1 cellular context compared by ENCODE assay signal in genomic region chr10:28532509-28533314, GRCh38.
A peak's percentile ranks its signal among the peaks of the same experiment; 100 is the strongest.
TF ChIP-seq lines count a peak whose summit lies in the region.

A gene with protein sequence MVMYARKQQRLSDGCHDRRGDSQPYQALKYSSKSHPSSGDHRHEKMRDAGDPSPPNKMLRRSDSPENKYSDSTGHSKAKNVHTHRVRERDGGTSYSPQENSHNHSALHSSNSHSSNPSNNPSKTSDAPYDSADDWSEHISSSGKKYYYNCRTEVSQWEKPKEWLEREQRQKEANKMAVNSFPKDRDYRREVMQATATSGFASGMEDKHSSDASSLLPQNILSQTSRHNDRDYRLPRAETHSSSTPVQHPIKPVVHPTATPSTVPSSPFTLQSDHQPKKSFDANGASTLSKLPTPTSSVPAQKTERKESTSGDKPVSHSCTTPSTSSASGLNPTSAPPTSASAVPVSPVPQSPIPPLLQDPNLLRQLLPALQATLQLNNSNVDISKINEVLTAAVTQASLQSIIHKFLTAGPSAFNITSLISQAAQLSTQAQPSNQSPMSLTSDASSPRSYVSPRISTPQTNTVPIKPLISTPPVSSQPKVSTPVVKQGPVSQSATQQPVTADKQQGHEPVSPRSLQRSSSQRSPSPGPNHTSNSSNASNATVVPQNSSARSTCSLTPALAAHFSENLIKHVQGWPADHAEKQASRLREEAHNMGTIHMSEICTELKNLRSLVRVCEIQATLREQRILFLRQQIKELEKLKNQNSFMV (plus strand): TSS chr10:28533118. CDS start chr10:28533580, 462 bp downstream.

TF ChIP-seq in K562, 482 proteins besides CTCF, POLR2A, EP300 and RAD21 (continued from another document and continues in another):
- TF ChIP-seq NR4A1 (CRISPR knock-in tag; IDR thresholded peaks at IDR 0.05) (no peak), NR4A1 (tag; IDR thresholded peaks at IDR 0.05) (no peak), TAL1 (IDR thresholded peaks at IDR 0.05) (no peak), PRMT5 (CRISPR knock-in tag; IDR thresholded peaks at IDR 0.05) (no peak), MNT (conservative IDR thresholded peaks at IDR 0.05) (peak; percentile 62 to 83; a peak in 3 of 4 replicates), ZNF408 (CRISPR knock-in tag; IDR thresholded peaks at IDR 0.05; ENCODE audit: low read depth) (no peak), HEY1 (CRISPR knock-in tag; IDR thresholded peaks at IDR 0.05; ENCODE audit: borderline replicate concordance) (no peak), HIVEP1 (CRISPR knock-in tag; IDR thresholded peaks at IDR 0.05) (no peak), ZNF263 (CRISPR knock-in tag; IDR thresholded peaks at IDR 0.05; ENCODE audit: borderline replicate concordance) (peak; percentile 43; the same call in 1 of the 2 replicates), FOXK1 (CRISPR knock-in tag; IDR thresholded peaks at IDR 0.05; ENCODE audit: borderline replicate concordance) (0 out of 2 replicates have a peak, but pooled peaks have one; percentile 39), TRIM28 (IDR thresholded peaks at IDR 0.05) (no peak), MCM5 (IDR thresholded peaks at IDR 0.05; ENCODE audit: low read depth) (no peak), AFF4 (CRISPR knock-in tag; IDR thresholded peaks at IDR 0.05) (peak; percentile 80; the same call in 1 of the 2 replicates), TEAD2 (tag; IDR thresholded peaks at IDR 0.05) (no peak), RB1 (IDR thresholded peaks at IDR 0.05; ENCODE audit: low read depth) (0 out of 2 replicates have a peak, but pooled peaks have one; percentile 39), ZNF134 (CRISPR knock-in tag; conservative IDR thresholded peaks at IDR 0.05) (no peak), GTF2A2 (tag; IDR thresholded peaks at IDR 0.05) (no peak), BRD9 (IDR thresholded peaks at IDR 0.05; ENCODE audit: low read depth, partially characterized antibody) (no peak), NR2F6 (CRISPR knock-in tag; IDR thresholded peaks at IDR 0.05) (no peak), SMARCB1 (IDR thresholded peaks at IDR 0.05; ENCODE audit: insufficient read length, low read depth) (no peak), ZNF512 (tag; IDR thresholded peaks at IDR 0.05) (no peak), JUNB (CRISPR knock-in tag; conservative IDR thresholded peaks at IDR 0.05) (no peak), ZNF354B (CRISPR knock-in tag; IDR thresholded peaks at IDR 0.05) (no peak), MEF2D (tag; conservative IDR thresholded peaks at IDR 0.05; ENCODE audit: low read depth) (no peak), CBFB (CRISPR knock-in tag; IDR thresholded peaks at IDR 0.05) (no peak), BCOR (IDR thresholded peaks at IDR 0.05) (no peak), TRIM24 (IDR thresholded peaks at IDR 0.05) (0 out of 4 replicates have a peak, but pooled peaks of 1 of the 2 experiments have one; percentile 18), SMARCA5 (IDR thresholded peaks at IDR 0.05) (no peak), ATF4 (CRISPR knock-in tag; IDR thresholded peaks at IDR 0.05) (no peak), ZFX (CRISPR knock-in tag; IDR thresholded peaks at IDR 0.05) (peak; percentile 99), YBX1 (IDR thresholded peaks at IDR 0.05) (no peak), ZNF436 (CRISPR knock-in tag; IDR thresholded peaks at IDR 0.05) (no peak)
- TF ChIP-seq, protein P1, sequence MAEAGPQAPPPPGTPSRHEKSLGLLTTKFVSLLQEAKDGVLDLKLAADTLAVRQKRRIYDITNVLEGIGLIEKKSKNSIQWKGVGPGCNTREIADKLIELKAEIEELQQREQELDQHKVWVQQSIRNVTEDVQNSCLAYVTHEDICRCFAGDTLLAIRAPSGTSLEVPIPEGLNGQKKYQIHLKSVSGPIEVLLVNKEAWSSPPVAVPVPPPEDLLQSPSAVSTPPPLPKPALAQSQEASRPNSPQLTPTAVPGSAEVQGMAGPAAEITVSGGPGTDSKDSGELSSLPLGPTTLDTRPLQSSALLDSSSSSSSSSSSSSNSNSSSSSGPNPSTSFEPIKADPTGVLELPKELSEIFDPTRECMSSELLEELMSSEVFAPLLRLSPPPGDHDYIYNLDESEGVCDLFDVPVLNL (CRISPR knock-in tag; IDR thresholded peaks at IDR 0.05; ENCODE audit: low read depth), result no peak
- TF ChIP-seq, protein P2, sequence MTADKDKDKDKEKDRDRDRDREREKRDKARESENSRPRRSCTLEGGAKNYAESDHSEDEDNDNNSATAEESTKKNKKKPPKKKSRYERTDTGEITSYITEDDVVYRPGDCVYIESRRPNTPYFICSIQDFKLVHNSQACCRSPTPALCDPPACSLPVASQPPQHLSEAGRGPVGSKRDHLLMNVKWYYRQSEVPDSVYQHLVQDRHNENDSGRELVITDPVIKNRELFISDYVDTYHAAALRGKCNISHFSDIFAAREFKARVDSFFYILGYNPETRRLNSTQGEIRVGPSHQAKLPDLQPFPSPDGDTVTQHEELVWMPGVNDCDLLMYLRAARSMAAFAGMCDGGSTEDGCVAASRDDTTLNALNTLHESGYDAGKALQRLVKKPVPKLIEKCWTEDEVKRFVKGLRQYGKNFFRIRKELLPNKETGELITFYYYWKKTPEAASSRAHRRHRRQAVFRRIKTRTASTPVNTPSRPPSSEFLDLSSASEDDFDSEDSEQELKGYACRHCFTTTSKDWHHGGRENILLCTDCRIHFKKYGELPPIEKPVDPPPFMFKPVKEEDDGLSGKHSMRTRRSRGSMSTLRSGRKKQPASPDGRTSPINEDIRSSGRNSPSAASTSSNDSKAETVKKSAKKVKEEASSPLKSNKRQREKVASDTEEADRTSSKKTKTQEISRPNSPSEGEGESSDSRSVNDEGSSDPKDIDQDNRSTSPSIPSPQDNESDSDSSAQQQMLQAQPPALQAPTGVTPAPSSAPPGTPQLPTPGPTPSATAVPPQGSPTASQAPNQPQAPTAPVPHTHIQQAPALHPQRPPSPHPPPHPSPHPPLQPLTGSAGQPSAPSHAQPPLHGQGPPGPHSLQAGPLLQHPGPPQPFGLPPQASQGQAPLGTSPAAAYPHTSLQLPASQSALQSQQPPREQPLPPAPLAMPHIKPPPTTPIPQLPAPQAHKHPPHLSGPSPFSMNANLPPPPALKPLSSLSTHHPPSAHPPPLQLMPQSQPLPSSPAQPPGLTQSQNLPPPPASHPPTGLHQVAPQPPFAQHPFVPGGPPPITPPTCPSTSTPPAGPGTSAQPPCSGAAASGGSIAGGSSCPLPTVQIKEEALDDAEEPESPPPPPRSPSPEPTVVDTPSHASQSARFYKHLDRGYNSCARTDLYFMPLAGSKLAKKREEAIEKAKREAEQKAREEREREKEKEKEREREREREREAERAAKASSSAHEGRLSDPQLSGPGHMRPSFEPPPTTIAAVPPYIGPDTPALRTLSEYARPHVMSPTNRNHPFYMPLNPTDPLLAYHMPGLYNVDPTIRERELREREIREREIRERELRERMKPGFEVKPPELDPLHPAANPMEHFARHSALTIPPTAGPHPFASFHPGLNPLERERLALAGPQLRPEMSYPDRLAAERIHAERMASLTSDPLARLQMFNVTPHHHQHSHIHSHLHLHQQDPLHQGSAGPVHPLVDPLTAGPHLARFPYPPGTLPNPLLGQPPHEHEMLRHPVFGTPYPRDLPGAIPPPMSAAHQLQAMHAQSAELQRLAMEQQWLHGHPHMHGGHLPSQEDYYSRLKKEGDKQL (CRISPR knock-in tag; IDR thresholded peaks at IDR 0.05; ENCODE audit: borderline replicate concordance), result no peak
- TF ChIP-seq, protein P3, sequence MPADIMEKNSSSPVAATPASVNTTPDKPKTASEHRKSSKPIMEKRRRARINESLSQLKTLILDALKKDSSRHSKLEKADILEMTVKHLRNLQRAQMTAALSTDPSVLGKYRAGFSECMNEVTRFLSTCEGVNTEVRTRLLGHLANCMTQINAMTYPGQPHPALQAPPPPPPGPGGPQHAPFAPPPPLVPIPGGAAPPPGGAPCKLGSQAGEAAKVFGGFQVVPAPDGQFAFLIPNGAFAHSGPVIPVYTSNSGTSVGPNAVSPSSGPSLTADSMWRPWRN (IDR thresholded peaks at IDR 0.05; ENCODE audit: low read depth), result no peak
- TF ChIP-seq, protein P4, sequence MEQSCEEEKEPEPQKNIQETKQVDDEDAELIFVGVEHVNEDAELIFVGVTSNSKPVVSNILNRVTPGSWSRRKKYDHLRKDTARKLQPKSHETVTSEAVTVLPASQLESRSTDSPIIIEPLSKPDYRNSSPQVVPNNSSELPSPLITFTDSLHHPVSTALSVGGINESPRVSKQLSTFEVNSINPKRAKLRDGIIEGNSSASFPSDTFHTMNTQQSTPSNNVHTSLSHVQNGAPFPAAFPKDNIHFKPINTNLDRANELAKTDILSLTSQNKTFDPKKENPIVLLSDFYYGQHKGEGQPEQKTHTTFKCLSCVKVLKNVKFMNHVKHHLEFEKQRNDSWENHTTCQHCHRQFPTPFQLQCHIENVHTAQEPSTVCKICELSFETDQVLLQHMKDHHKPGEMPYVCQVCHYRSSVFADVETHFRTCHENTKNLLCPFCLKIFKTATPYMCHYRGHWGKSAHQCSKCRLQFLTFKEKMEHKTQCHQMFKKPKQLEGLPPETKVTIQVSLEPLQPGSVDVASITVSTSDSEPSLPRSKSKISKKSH (CRISPR knock-in tag; IDR thresholded peaks at IDR 0.05), result no peak
- TF ChIP-seq, protein P5, sequence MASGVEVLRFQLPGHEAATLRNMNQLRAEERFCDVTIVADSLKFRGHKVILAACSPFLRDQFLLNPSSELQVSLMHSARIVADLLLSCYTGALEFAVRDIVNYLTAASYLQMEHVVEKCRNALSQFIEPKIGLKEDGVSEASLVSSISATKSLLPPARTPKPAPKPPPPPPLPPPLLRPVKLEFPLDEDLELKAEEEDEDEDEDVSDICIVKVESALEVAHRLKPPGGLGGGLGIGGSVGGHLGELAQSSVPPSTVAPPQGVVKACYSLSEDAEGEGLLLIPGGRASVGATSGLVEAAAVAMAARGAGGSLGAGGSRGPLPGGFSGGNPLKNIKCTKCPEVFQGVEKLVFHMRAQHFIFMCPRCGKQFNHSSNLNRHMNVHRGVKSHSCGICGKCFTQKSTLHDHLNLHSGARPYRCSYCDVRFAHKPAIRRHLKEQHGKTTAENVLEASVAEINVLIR (CRISPR knock-in tag; IDR thresholded peaks at IDR 0.05), result no peak
- TF ChIP-seq, protein P6, sequence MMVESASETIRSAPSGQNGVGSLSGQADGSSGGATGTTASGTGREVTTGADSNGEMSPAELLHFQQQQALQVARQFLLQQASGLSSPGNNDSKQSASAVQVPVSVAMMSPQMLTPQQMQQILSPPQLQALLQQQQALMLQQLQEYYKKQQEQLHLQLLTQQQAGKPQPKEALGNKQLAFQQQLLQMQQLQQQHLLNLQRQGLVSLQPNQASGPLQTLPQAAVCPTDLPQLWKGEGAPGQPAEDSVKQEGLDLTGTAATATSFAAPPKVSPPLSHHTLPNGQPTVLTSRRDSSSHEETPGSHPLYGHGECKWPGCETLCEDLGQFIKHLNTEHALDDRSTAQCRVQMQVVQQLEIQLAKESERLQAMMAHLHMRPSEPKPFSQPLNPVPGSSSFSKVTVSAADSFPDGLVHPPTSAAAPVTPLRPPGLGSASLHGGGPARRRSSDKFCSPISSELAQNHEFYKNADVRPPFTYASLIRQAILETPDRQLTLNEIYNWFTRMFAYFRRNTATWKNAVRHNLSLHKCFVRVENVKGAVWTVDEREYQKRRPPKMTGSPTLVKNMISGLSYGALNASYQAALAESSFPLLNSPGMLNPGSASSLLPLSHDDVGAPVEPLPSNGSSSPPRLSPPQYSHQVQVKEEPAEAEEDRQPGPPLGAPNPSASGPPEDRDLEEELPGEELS (CRISPR knock-in tag; IDR thresholded peaks at IDR 0.05; ENCODE audit: borderline replicate concordance), result peak; percentile 65; the same call in 1 of the 2 replicates
